Comparison of ENCODE assay signal across 28 cellular contexts in genomic region chr9:100307061-100307460, GRCh38.
"Had no signal": no experiment of that assay in that cellular context is flagged by ENCODE, and none has a peak within 500 bp of the region (broad histone marks: within the 10 kb centered on the region; RNA-seq: fewer than 3 reads in every experiment).

No MANE protein-coding gene starts in this region.

- H3K4me1 ChIP-seq: body of pancreas, Peyer's patch, SJCRH30 had no signal

- ATAC-seq: activated CD4-positive, alpha-beta T cell treated with anti-CD3 and anti-CD28 coated beads for 36 hours; activated naive CD4-positive, alpha-beta T cell treated with anti-CD3 and anti-CD28 coated beads, Interleukin-2, amount 50 U/mL, for 72 hours; activated naive CD8-positive, alpha-beta T cell treated with anti-CD3 and anti-CD28 coated beads, Interleukin-2, amount 50 U/mL, for 24 hours; body of pancreas had no signal

- H3K27me3 Mint-ChIP-seq: activated CD4-positive, alpha-beta memory T cell treated with anti-CD3 and anti-CD28 coated beads, Interleukin-2, amount 10 ng/mL, durations not matched to agents 7 days and 5 days; activated CD4-positive, alpha-beta T cell treated with anti-CD3 and anti-CD28 coated beads for 36 hours; activated naive CD8-positive, alpha-beta T cell treated with anti-CD3 and anti-CD28 coated beads, Interleukin-2, amount 50 U/mL, for 24 hours; central memory CD8-positive, alpha-beta T cell had no signal

- H3K9me3 Mint-ChIP-seq: activated CD4-positive, alpha-beta memory T cell treated with anti-CD3 and anti-CD28 coated beads, Interleukin-2, amount 10 ng/mL, durations not matched to agents 7 days and 5 days; activated naive CD4-positive, alpha-beta T cell treated with anti-CD3 and anti-CD28 coated beads, Interleukin-2, amount 50 U/mL, for 72 hours; activated naive CD8-positive, alpha-beta T cell treated with anti-CD3 and anti-CD28 coated beads, Interleukin-2, amount 50 U/mL, for 24 hours; central memory CD8-positive, alpha-beta T cell had no signal

- H3K27ac ChIP-seq: ascending aorta, body of pancreas, Peyer's patch, RWPE1, SJCRH30, WERI-Rb-1 had no signal

- H3K9me3 ChIP-seq: ascending aorta, body of pancreas, Peyer's patch, SJCRH30, SK-N-SH had no signal

- H3K27me3 ChIP-seq: ascending aorta, body of pancreas, Peyer's patch, SJCRH30 had no signal

- H3K27ac Mint-ChIP-seq: activated CD4-positive, alpha-beta memory T cell treated with anti-CD3 and anti-CD28 coated beads, Interleukin-2, amount 10 ng/mL, durations not matched to agents 7 days and 5 days; activated CD4-positive, alpha-beta T cell treated with anti-CD3 and anti-CD28 coated beads for 36 hours; activated naive CD8-positive, alpha-beta T cell treated with anti-CD3 and anti-CD28 coated beads, Interleukin-2, amount 50 U/mL, for 24 hours had no signal

- DNase-seq: activated CD4-positive, alpha-beta memory T cell treated with anti-CD3 and anti-CD28 coated beads, Interleukin-2, amount 10 ng/mL, durations not matched to agents 7 days and 5 days; activated CD4-positive, alpha-beta T cell treated with anti-CD3 and anti-CD28 coated beads for 36 hours; activated CD4-positive, alpha-beta T cell treated with anti-CD3 and anti-CD28 coated beads, Interleukin-2, amount 50 U/mL, for 1 hour; activated effector memory CD4-positive, alpha-beta T cell treated with anti-CD3 and anti-CD28 coated beads, Interleukin-2, amount 50 U/mL, for 16 hours; activated naive CD4-positive, alpha-beta T cell treated with Interleukin-2 at 50 U/mL for 16 hours; activated naive CD8-positive, alpha-beta T cell treated with anti-CD3 and anti-CD28 coated beads, Interleukin-2, amount 50 U/mL, for 24 hours; activated T-cell treated with anti-CD3 and anti-CD28 coated beads for 4 hours; amniotic stem cell; body of pancreas; cortex of kidney; Kasumi-1; KBM-7; NCI-H1048; NCI-H1417; NCI-H2107; NCI-H446; NCI-H524; NCI-H82; Peyer's patch; Right ventricle myocardium superior; SJCRH30; SK-N-SH; T-helper 1 cell; WERI-Rb-1 had no signal

- H3K4me3 ChIP-seq: ascending aorta, body of pancreas, Peyer's patch, SJCRH30 had no signal

- H3K4me3 Mint-ChIP-seq: activated CD4-positive, alpha-beta memory T cell treated with anti-CD3 and anti-CD28 coated beads, Interleukin-2, amount 10 ng/mL, durations not matched to agents 7 days and 5 days; activated CD4-positive, alpha-beta T cell treated with anti-CD3 and anti-CD28 coated beads for 36 hours; activated naive CD8-positive, alpha-beta T cell treated with anti-CD3 and anti-CD28 coated beads, Interleukin-2, amount 50 U/mL, for 24 hours; central memory CD8-positive, alpha-beta T cell had no signal
